ENCODE assay signal across 10 cellular contexts in genomic region chr15:91522609-91523332, GRCh38.
DNase-seq lines count a peak whose midpoint lies in the region; ATAC-seq, FAIRE-seq and TF ChIP-seq lines count a peak whose summit lies in the region.
"Had no signal": no experiment of that assay in that cellular context is flagged by ENCODE, and none has a peak within 500 bp of the region (broad histone marks: within the 10 kb centered on the region; RNA-seq: fewer than 3 reads in every experiment).

No MANE protein-coding gene starts in this region.

- H3K79me2 ChIP-seq in astrocyte (ENCODE audit: insufficient read depth, low read length), result no peaks in the 10 kb centered on the region

- peak overlapping the region; percentile 79 for H2BK20ac ChIP-seq in IMR-90 (ENCODE audit: low read depth, low read length)

- H4K20me1 ChIP-seq in IMR-90 (ENCODE audit: insufficient read depth, low read length), result no peaks in the 10 kb centered on the region
- H4K20me1 ChIP-seq in astrocyte (ENCODE audit: insufficient read depth, low read length), result no peaks in the 10 kb centered on the region

- no peak overlapping the region for H2AK9ac ChIP-seq in IMR-90 (replicated peaks; ENCODE audit: low read depth, low read length, poor library complexity)

- peak; percentile 97 for TF ChIP-seq RAD21 in IMR-90 (IDR thresholded peaks at IDR 0.05; ENCODE audit: low read length)

- dilution Hi-C loops in IMR-90 (cut with HindIII; ENCODE audit: low sequenced_read_pairs, unreplicated experiment), result no loop called here

- H2BK120ac ChIP-seq in IMR-90 (ENCODE audit: low read depth, low read length), result peak overlapping the region; percentile 87

- H3K18ac ChIP-seq in IMR-90 (ENCODE audit: low read depth, low read length), result peak overlapping the region; percentile 58; the same call in 1 of the 2 replicates

- BruUV-seq in IMR-90 (replicated peaks; lab: Mats Ljungman, UMichigan), result no TSS peak

- peak overlapping the region; percentile 67; the same call in 1 of the 2 replicates for H2AK5ac ChIP-seq in IMR-90 (ENCODE audit: low read depth, low read length)

- H3K27me3 ChIP-seq in IMR-90 (ENCODE audit: control insufficient read depth, insufficient read depth, low read length), result no peaks in the 10 kb centered on the region
- H3K27me3 ChIP-seq in astrocyte (ENCODE audit: insufficient read depth, low read length), result no peaks in the 10 kb centered on the region

- peak overlapping the region; percentile 49; the same call in 1 of the 2 replicates for H4K91ac ChIP-seq in IMR-90 (ENCODE audit: insufficient read depth, low read depth, low read length)

- H4K8ac ChIP-seq in IMR-90 (ENCODE audit: low read depth in 2 of 2, low read length in 2 of 2), result peak overlapping the region in 1 of 2 experiments; percentile 11; a peak in 1 of 4 replicates

- in situ Hi-C loops in IMR-90 (cut with MboI; ENCODE audit: low sequenced_read_pairs), result no loop called here

- H3K27ac ChIP-seq in IMR-90 (ENCODE audit: insufficient read depth, low read length) (no peak overlapping the region), astrocyte (ENCODE audit: low read depth, low read length) (peak overlapping the region; percentile 54)

- peaks cover 2% of the 10 kb centered on the region for H3K9me3 Mint-ChIP-seq in astrocyte (ENCODE audit: unreplicated experiment)
- H3K9me3 Mint-ChIP-seq in activated T-cell treated with anti-CD3 and anti-CD28 coated beads, Interleukin-2, amount 50 U/mL, for 24 hours, result no peaks in the 10 kb centered on the region

- H3K9me1 ChIP-seq in IMR-90 (ENCODE audit: insufficient read depth, low read length), result peaks cover 4% of the 10 kb centered on the region

- peaks cover 11% of the 10 kb centered on the region for H3K4me1 Mint-ChIP-seq in astrocyte (ENCODE audit: low read depth, unreplicated experiment)
- H3K4me1 Mint-ChIP-seq in activated T-cell treated with anti-CD3 and anti-CD28 coated beads, Interleukin-2, amount 50 U/mL, for 24 hours (ENCODE audit: low read depth), result peaks cover 23% of the 10 kb centered on the region

- peak; percentile 94 for TF ChIP-seq CTCF in IMR-90 (conservative IDR thresholded peaks at IDR 0.05; ENCODE audit: low read depth, low read length)
- peak; percentile 64 for TF ChIP-seq CTCF in astrocyte (IDR thresholded peaks at IDR 0.05; ENCODE audit: insufficient read depth, low read depth, low read length)

- H4K5ac ChIP-seq in IMR-90 (ENCODE audit: low read depth, low read length), result no peak overlapping the region

- H3K23ac ChIP-seq in IMR-90 (ENCODE audit: low read depth, low read length), result peak overlapping the region; percentile 28; the same call in 1 of the 2 replicates

- CTCF ChIA-PET in IMR-90 (lab: Yijun Ruan, JAX), result no interaction called here

- TF ChIP-seq POLR2A in IMR-90 (IDR thresholded peaks at IDR 0.05; ENCODE audit: low read depth, low read length), result peak; percentile 62; the same call in 1 of the 2 replicates

- H3K36me3 Mint-ChIP-seq in astrocyte (ENCODE audit: low read depth, unreplicated experiment), result no peaks in the 10 kb centered on the region
- no peaks in the 10 kb centered on the region for H3K36me3 Mint-ChIP-seq in activated T-cell treated with anti-CD3 and anti-CD28 coated beads, Interleukin-2, amount 50 U/mL, for 24 hours (ENCODE audit: low read depth)

- no peak overlapping the region for H3K27ac Mint-ChIP-seq in astrocyte (ENCODE audit: unreplicated experiment)
- no peak overlapping the region for H3K27ac Mint-ChIP-seq in activated T-cell treated with anti-CD3 and anti-CD28 coated beads, Interleukin-2, amount 50 U/mL, for 24 hours

- peak overlapping the region; percentile 63; the same call in 1 of the 3 replicates for H2BK15ac ChIP-seq in IMR-90 (ENCODE audit: low read depth, low read length)

- ATAC-seq in IMR-90 (ENCODE audit: low read depth) (peak; percentile 81), HG03025 (IDR thresholded peaks at IDR 0.05; ENCODE audit: low FRiP score, unreplicated experiment) (no peak)

- H3K4ac ChIP-seq in IMR-90 (ENCODE audit: low read depth, low read length), result peak overlapping the region; percentile 76

- no peaks in the 10 kb centered on the region for H3K79me1 ChIP-seq in IMR-90 (ENCODE audit: low read depth in 1 of 2, low read length in 2 of 2)

- H3K36me3 ChIP-seq in IMR-90 (ENCODE audit: control insufficient read depth, insufficient read depth, low read length), result no peaks in the 10 kb centered on the region
- H3K36me3 ChIP-seq in astrocyte (ENCODE audit: insufficient read depth, low read length), result no peaks in the 10 kb centered on the region

- H3K9ac ChIP-seq in IMR-90 (ENCODE audit: low read depth, low read length), result no peak overlapping the region
- H3K9ac ChIP-seq in astrocyte (ENCODE audit: low read length), result peak overlapping the region; percentile 1

- peak; percentile 49 for FAIRE-seq in astrocyte (lab: Jason Lieb, UNC)

- intact Hi-C loops in IMR-90 (cut with micrococcal nuclease), result loop anchor here (1.0 to 5.0 kb wide), 2 partner anchors 219 to 465 kb away; no protein-coding TSS in a partner anchor
- intact Hi-C loops in posterior vena cava (cut with DNase I), result no loop called here

- H3K14ac ChIP-seq in IMR-90 (replicated peaks; ENCODE audit: low read depth, low read length), result peak overlapping the region; percentile 77

- peak overlapping the region; percentile 16; the same call in 1 of the 2 replicates for H3K4me2 ChIP-seq in IMR-90 (ENCODE audit: low read depth, low read length)
- peak overlapping the region; percentile 18 for H3K4me2 ChIP-seq in astrocyte (ENCODE audit: low read length)

- H3K4me3 Mint-ChIP-seq in astrocyte (ENCODE audit: unreplicated experiment), result no peak overlapping the region
- no peak overlapping the region for H3K4me3 Mint-ChIP-seq in activated T-cell treated with anti-CD3 and anti-CD28 coated beads, Interleukin-2, amount 50 U/mL, for 24 hours

- POLR2A ChIA-PET in IMR-90 (lab: Charles Lee; ENCODE audit: unreplicated experiment), result no interaction called here

- H2AFZ ChIP-seq in IMR-90 (replicated peaks; ENCODE audit: low read length, poor library complexity) (peak overlapping the region; percentile 29), astrocyte (ENCODE audit: low read depth, low read length) (peak overlapping the region; percentile 9)

- peak overlapping the region; percentile 45 for H2BK5ac ChIP-seq in IMR-90 (ENCODE audit: low read depth, low read length, poor library complexity, severe bottlenecking)

- H3K27me3 Mint-ChIP-seq in astrocyte (ENCODE audit: low read depth, unreplicated experiment), result no peaks in the 10 kb centered on the region
- H3K27me3 Mint-ChIP-seq in activated T-cell treated with anti-CD3 and anti-CD28 coated beads, Interleukin-2, amount 50 U/mL, for 24 hours, result peaks cover 7% of the 10 kb centered on the region

- H3K4me3 ChIP-seq in IMR-90 (ENCODE audit: insufficient read depth, low read depth, low read length) (no peak overlapping the region), astrocyte (ENCODE audit: insufficient read depth, low read depth, low read length) (no peak overlapping the region)
- H3K4me3 ChIP-seq: lung had no signal

- no peaks in the 10 kb centered on the region for H3K9me3 ChIP-seq in IMR-90 (ENCODE audit: control insufficient read depth, insufficient read depth, low read length)
- no peaks in the 10 kb centered on the region for H3K9me3 ChIP-seq in astrocyte (ENCODE audit: insufficient read depth, low read depth, low read length)

- DNase-seq in AML-193 (lab: John Stamatoyannopoulos, UW) (peak; percentile 14 to 21), IMR-90 (peak; percentile 80), astrocyte (ENCODE audit: low read depth) (peak; percentile 46), iris pigment epithelial cell (ENCODE audit: low read depth) (peak; percentile 43), posterior vena cava (ENCODE audit: low spot score) (no peak), RKO (ENCODE audit: low spot score) (no peak)
- DNase-seq in activated T-cell treated with anti-CD3 and anti-CD28 coated beads, Interleukin-2, amount 50 U/mL, for 24 hours, result no peak
- DNase-seq: activated CD8-positive, alpha-beta memory T cell treated with anti-CD3 and anti-CD28 coated beads, Interleukin-2, amount 50 U/mL, for 4 hours had no signal

- H3K56ac ChIP-seq in IMR-90 (ENCODE audit: extremely low read depth, insufficient read depth, low read length), result no peak overlapping the region

- no CpG with 5 or more reads among the region's 2 CpGs for WGBS in IMR-90 (ENCODE audit: extremely low coverage in 2 of 2, insufficient read length in 1 of 2), 2 experiments

- H3K4me1 ChIP-seq in IMR-90 (ENCODE audit: control insufficient read depth, insufficient read depth, low read length) (peaks cover 9% of the 10 kb centered on the region), astrocyte (ENCODE audit: insufficient read depth, low read length) (peaks cover 20% of the 10 kb centered on the region)

TF ChIP-seq in IMR-90, 13 proteins besides CTCF, POLR2A, EP300 and RAD21:
- TF ChIP-seq CEBPB (IDR thresholded peaks at IDR 0.05; ENCODE audit: low read depth, low read length) (no peak), SMC3 (IDR thresholded peaks at IDR 0.05; ENCODE audit: low read depth, low read length) (peak; percentile 99)

Comparison
In these comparisons a context has a peak if more than half of its experiments do, and no peak if none do; other contexts are left out.
1. DNase-seq: peak in AML-193 (2 of 2), IMR-90 (single experiment), astrocyte (single experiment) and iris pigment epithelial cell (single experiment); none in posterior vena cava (single experiment), RKO (single experiment) and activated T-cell treated with anti-CD3 and anti-CD28 coated beads, Interleukin-2, amount 50 U/mL, for 24 hours (single experiment).